In genomic region chr15:87123676-87124382, GRCh38 we compare ENCODE assay signal across 27 cellular contexts.
"Had no signal": no experiment of that assay in that cellular context is flagged by ENCODE, and none has a peak within 500 bp of the region (broad histone marks: within the 10 kb centered on the region; RNA-seq: fewer than 3 reads in every experiment).

No MANE protein-coding gene starts in this region.

- FAIRE-seq: astrocyte, frontal cortex, urothelium cell line had no signal

- H3K27me3 Mint-ChIP-seq: activated CD4-positive, alpha-beta memory T cell treated with anti-CD3 and anti-CD28 coated beads for 36 hours; activated naive CD8-positive, alpha-beta T cell treated with anti-CD3 and anti-CD28 coated beads for 36 hours; stimulated activated naive CD8-positive, alpha-beta T cell treated with anti-CD3 and anti-CD28 coated beads, Interleukin-15, amount 100 ng/mL, for 72 hours had no signal

- H3K79me2 ChIP-seq: hepatocyte had no signal

- H3K27me3 ChIP-seq: esophagus muscularis mucosa, hepatocyte, right lobe of liver, transverse colon had no signal

- H2AFZ ChIP-seq: hepatocyte had no signal

- H3K9me3 ChIP-seq: esophagus muscularis mucosa, lower lobe of right lung, right lobe of liver, transverse colon had no signal

- H3K36me3 Mint-ChIP-seq: activated CD4-positive, alpha-beta memory T cell treated with anti-CD3 and anti-CD28 coated beads for 36 hours; activated naive CD8-positive, alpha-beta T cell treated with anti-CD3 and anti-CD28 coated beads for 36 hours; immature natural killer cell; stimulated activated effector memory CD8-positive, alpha-beta T cell treated with anti-CD3 and anti-CD28 coated beads, Interleukin-12 subunit alpha, Interleukin-12 subunit beta, amount 100 ng/mL, for 72 hours had no signal

- ATAC-seq: left lobe of liver; lower lobe of right lung; mucosa of descending colon; right lobe of liver; stimulated activated effector memory CD8-positive, alpha-beta T cell treated with anti-CD3 and anti-CD28 coated beads, Interleukin-12 subunit alpha, Interleukin-12 subunit beta, amount 100 ng/mL, for 72 hours; stimulated activated naive CD8-positive, alpha-beta T cell treated with anti-CD3 and anti-CD28 coated beads, Interleukin-15, amount 100 ng/mL, for 72 hours had no signal

- H3K4me1 Mint-ChIP-seq: activated naive CD8-positive, alpha-beta T cell treated with anti-CD3 and anti-CD28 coated beads for 36 hours; immature natural killer cell; stimulated activated effector memory CD8-positive, alpha-beta T cell treated with anti-CD3 and anti-CD28 coated beads, Interleukin-12 subunit alpha, Interleukin-12 subunit beta, amount 100 ng/mL, for 72 hours; stimulated activated naive CD8-positive, alpha-beta T cell treated with anti-CD3 and anti-CD28 coated beads, Interleukin-15, amount 100 ng/mL, for 72 hours had no signal

- H3K36me3 ChIP-seq: esophagus muscularis mucosa, lower lobe of right lung, right lobe of liver, transverse colon had no signal

- H3K27ac Mint-ChIP-seq: activated CD4-positive, alpha-beta memory T cell treated with anti-CD3 and anti-CD28 coated beads for 36 hours; activated naive CD8-positive, alpha-beta T cell treated with anti-CD3 and anti-CD28 coated beads for 36 hours; immature natural killer cell; nephron progenitor cell; stimulated activated effector memory CD8-positive, alpha-beta T cell treated with anti-CD3 and anti-CD28 coated beads, Interleukin-12 subunit alpha, Interleukin-12 subunit beta, amount 100 ng/mL, for 72 hours; stimulated activated naive CD8-positive, alpha-beta T cell treated with anti-CD3 and anti-CD28 coated beads, Interleukin-15, amount 100 ng/mL, for 72 hours had no signal

- H3K27ac ChIP-seq: coronary artery, esophagus muscularis mucosa, hepatocyte, lower lobe of right lung, right lobe of liver, skin epidermis, transverse colon had no signal

- H3K4me1 ChIP-seq: lower lobe of right lung, right lobe of liver, transverse colon had no signal

- H3K4me2 ChIP-seq: hepatocyte had no signal

- H3K4me3 Mint-ChIP-seq: activated CD4-positive, alpha-beta memory T cell treated with anti-CD3 and anti-CD28 coated beads for 36 hours; activated naive CD8-positive, alpha-beta T cell treated with anti-CD3 and anti-CD28 coated beads for 36 hours; immature natural killer cell; nephron progenitor cell; stimulated activated effector memory CD8-positive, alpha-beta T cell treated with anti-CD3 and anti-CD28 coated beads, Interleukin-12 subunit alpha, Interleukin-12 subunit beta, amount 100 ng/mL, for 72 hours; stimulated activated naive CD8-positive, alpha-beta T cell treated with anti-CD3 and anti-CD28 coated beads, Interleukin-15, amount 100 ng/mL, for 72 hours had no signal

- H3K9me3 Mint-ChIP-seq: activated CD4-positive, alpha-beta memory T cell treated with anti-CD3 and anti-CD28 coated beads for 36 hours; activated naive CD8-positive, alpha-beta T cell treated with anti-CD3 and anti-CD28 coated beads for 36 hours; nephron progenitor cell had no signal

- H3K4me3 ChIP-seq: coronary artery, esophagus muscularis mucosa, hepatocyte, lower lobe of right lung, mucosa of descending colon, right lobe of liver, skin epidermis, transverse colon had no signal

- DNase-seq: activated CD4-positive, alpha-beta memory T cell treated with anti-CD3 and anti-CD28 coated beads for 36 hours; activated CD4-positive, alpha-beta T cell treated with anti-CD3 and anti-CD28 coated beads for 4 hours; activated CD4-positive, CD25-positive, alpha-beta regulatory T cell; activated naive CD4-positive, alpha-beta T cell treated with Interleukin-2 at 50 U/mL for 16 hours; activated naive CD8-positive, alpha-beta T cell treated with anti-CD3 and anti-CD28 coated beads for 36 hours; activated T-cell treated with anti-CD3 and anti-CD28 coated beads, Interleukin-2, amount 50 U/mL, for 48 hours; central memory CD4-positive, alpha-beta T cell; glutamatergic neuron; immature natural killer cell; lower lobe of right lung; mesendoderm; mucosa of descending colon; nephron progenitor cell; occipital lobe; right lobe of liver; stimulated activated CD4-positive, alpha-beta T cell treated with anti-CD3 and anti-CD28 coated beads, Interleukin-1b, Interleukin-23, amount 100 ng/mL, for 48 hours; stimulated activated naive CD8-positive, alpha-beta T cell treated with anti-CD3 and anti-CD28 coated beads, Interleukin-15, amount 100 ng/mL, for 72 hours; transverse colon had no signal
